In the genomic region with DNA sequence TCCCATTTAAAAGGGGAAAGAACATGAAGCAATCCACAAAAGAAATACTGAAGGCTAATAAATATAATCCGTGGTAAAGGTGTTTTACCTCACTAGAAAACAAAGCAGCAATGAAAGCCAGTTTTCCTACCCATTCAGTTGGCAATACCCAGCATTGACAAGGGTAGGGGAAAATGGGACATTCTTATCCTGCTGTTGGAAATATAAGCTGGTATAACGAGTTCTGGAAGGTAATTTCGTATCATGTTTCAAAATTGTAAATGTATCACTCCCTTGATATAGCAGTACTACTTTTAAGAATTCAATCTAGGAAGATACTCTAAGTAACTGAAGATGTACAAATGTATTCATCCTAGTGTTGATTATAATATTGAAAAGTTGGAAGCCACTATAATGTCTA, we compare ENCODE assay signal across 36 cellular contexts.
"Had no signal": no experiment of that assay in that cellular context is flagged by ENCODE, and none has a peak within 500 bp of the region (broad histone marks: within the 10 kb centered on the region; RNA-seq: fewer than 3 reads in every experiment).

No MANE protein-coding gene starts in this region.

- DNase-seq: Karpas-422, Kasumi-1, KG1, MG63, MM.1S, MV-4-11, NCI-H1048, NCI-H1092, NCI-H1092 treated with DMSO at 0.1 percent for 48 hours, NCI-H1105, NCI-H1105 treated with DMSO at 0.1 percent for 48 hours, NCI-H1417, NCI-H1417 treated with DMSO at 0.1 percent for 48 hours, NCI-H1436, NCI-H1436 treated with DMSO at 0.1 percent for 48 hours, NCI-H146, NCI-H1694, NCI-H1694 treated with DMSO at 0.1 percent for 48 hours, NCI-H187, NCI-H187 treated with DMSO at 0.1 percent for 48 hours, NCI-H1930, NCI-H2029, NCI-H2029 treated with DMSO at 0.1 percent for 48 hours, NCI-H2081, NCI-H2081 treated with DMSO at 0.1 percent for 48 hours, NCI-H2107, NCI-H2227 treated with DMSO at 0.1 percent for 48 hours, NCI-H226, NCI-H345, NCI-H446, NCI-H446 treated with DMSO at 0.1 percent for 48 hours, NCI-H510A, NCI-H510A treated with DMSO at 0.1 percent for 48 hours, NCI-H524, NCI-H524 treated with DMSO at 0.1 percent for 48 hours had no signal

- H3K27ac ChIP-seq: KMS-11 had no signal

- H3K9me3 ChIP-seq: MG63 had no signal

- H3K36me3 ChIP-seq: MG63 had no signal

- H3K27me3 ChIP-seq: MG63 had no signal

- H3K9ac ChIP-seq: KMS-11 had no signal

- H3K4me2 ChIP-seq: KMS-11 had no signal

- H3K4me3 ChIP-seq: MG63 had no signal
